Comparison of ENCODE assay signal across 20 cellular contexts in the genomic region with DNA sequence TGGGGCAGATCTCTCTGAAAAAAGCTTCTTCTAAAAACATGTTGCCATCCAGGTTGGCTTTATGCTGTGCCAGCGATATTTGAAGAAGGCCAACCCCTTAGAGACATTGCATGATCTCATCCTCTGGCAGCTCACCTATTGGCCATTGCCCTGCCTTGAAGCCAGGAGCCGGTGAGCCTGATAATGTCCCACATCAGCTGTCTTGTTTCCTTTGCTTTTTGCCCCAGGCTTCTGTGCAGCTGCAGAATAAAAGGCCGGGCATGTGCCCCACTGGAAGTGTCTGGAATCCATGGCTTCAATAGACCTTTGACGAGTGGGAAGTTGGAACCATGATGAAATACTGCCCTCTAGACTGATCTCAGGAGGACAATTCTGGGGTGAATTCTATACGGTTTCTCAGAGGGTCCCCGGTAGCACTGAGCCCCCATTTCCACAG.
DNase-seq lines count a peak whose midpoint lies in the region; ATAC-seq and TF ChIP-seq lines count a peak whose summit lies in the region.
"Had no signal": no experiment of that assay in that cellular context is flagged by ENCODE, and none has a peak within 500 bp of the region (broad histone marks: within the 10 kb centered on the region; RNA-seq: fewer than 3 reads in every experiment).

No MANE protein-coding gene starts in this region.

- 0 out of 2 replicates have a peak, but pooled peaks have one; percentile 14 for TF ChIP-seq CTCF in LNCaP clone FGC (IDR thresholded peaks at IDR 0.05; ENCODE audit: control insufficient read depth, extremely low read depth, insufficient read depth)

- H3K4me1 Mint-ChIP-seq in activated CD4-positive, alpha-beta T cell treated with anti-CD3 and anti-CD28 coated beads for 36 hours: no peaks in the 10 kb centered on the region
- no peaks in the 10 kb centered on the region for H3K4me1 Mint-ChIP-seq in activated T-cell treated with anti-CD3 and anti-CD28 coated beads, Interleukin-2, amount 50 U/mL, for 4 hours (ENCODE audit: low read depth)
- H3K4me1 Mint-ChIP-seq: activated naive CD4-positive, alpha-beta T cell treated with anti-CD3 and anti-CD28 coated beads, Interleukin-2, amount 10 ng/mL, durations not matched to agents 7 days and 5 days had no signal

- H3K27ac ChIP-seq in cingulate gyrus (ENCODE audit: low read depth, low read length): peak overlapping the region; percentile 67
- H3K27ac ChIP-seq: BLaER1, breast epithelium, parathyroid adenoma, testis, VCaP had no signal

- H3K4me3 Mint-ChIP-seq in activated CD4-positive, alpha-beta T cell treated with anti-CD3 and anti-CD28 coated beads for 36 hours: no peak overlapping the region
- H3K4me3 Mint-ChIP-seq in activated T-cell treated with anti-CD3 and anti-CD28 coated beads, Interleukin-2, amount 50 U/mL, for 4 hours: no peak overlapping the region
- H3K4me3 Mint-ChIP-seq: activated naive CD4-positive, alpha-beta T cell treated with anti-CD3 and anti-CD28 coated beads, Interleukin-2, amount 10 ng/mL, durations not matched to agents 7 days and 5 days; effector memory CD8-positive, alpha-beta T cell had no signal

- no peak overlapping the region for H3K27ac Mint-ChIP-seq in activated CD4-positive, alpha-beta T cell treated with anti-CD3 and anti-CD28 coated beads for 36 hours
- H3K27ac Mint-ChIP-seq: activated naive CD4-positive, alpha-beta T cell treated with anti-CD3 and anti-CD28 coated beads, Interleukin-2, amount 10 ng/mL, durations not matched to agents 7 days and 5 days; effector memory CD8-positive, alpha-beta T cell had no signal

- intact Hi-C loops in activated CD4-positive, alpha-beta T cell treated with anti-CD3 and anti-CD28 coated beads for 36 hours (cut with DNase I, micrococcal nuclease): no loop called here

- H3K9me3 Mint-ChIP-seq in activated CD4-positive, alpha-beta T cell treated with anti-CD3 and anti-CD28 coated beads for 36 hours (ENCODE audit: low read depth): no peaks in the 10 kb centered on the region
- no peaks in the 10 kb centered on the region for H3K9me3 Mint-ChIP-seq in activated T-cell treated with anti-CD3 and anti-CD28 coated beads, Interleukin-2, amount 50 U/mL, for 4 hours
- H3K9me3 Mint-ChIP-seq: activated naive CD4-positive, alpha-beta T cell treated with anti-CD3 and anti-CD28 coated beads, Interleukin-2, amount 10 ng/mL, durations not matched to agents 7 days and 5 days; effector memory CD8-positive, alpha-beta T cell had no signal

- CTCF ChIA-PET in activated CD4-positive, alpha-beta T cell treated with anti-CD3 and anti-CD28 coated beads for 36 hours (lab: Charles Lee): no interaction called here

- DNase-seq in C1 segment of cervical spinal cord (lab: John Stamatoyannopoulos, UW): peak in 11 of 14 donors; percentile 16 to 67 (median 54)
- no peak for DNase-seq in LNCaP clone FGC (ENCODE audit: low read depth)
- peak; percentile 5 for DNase-seq in kidney tubule cell (ENCODE audit: low spot score)
- DNase-seq in activated CD4-positive, alpha-beta T cell treated with anti-CD3 and anti-CD28 coated beads for 36 hours: no peak
- DNase-seq in SW480 (ENCODE audit: low spot score): no peak
- no peak for DNase-seq in activated T-cell treated with anti-CD3 and anti-CD28 coated beads, Interleukin-2, amount 50 U/mL, for 4 hours
- DNase-seq in retina: no peak
- DNase-seq: activated naive CD4-positive, alpha-beta T cell treated with anti-CD3 and anti-CD28 coated beads, Interleukin-2, amount 10 ng/mL, durations not matched to agents 7 days and 5 days; DND-41; effector memory CD8-positive, alpha-beta T cell; foreskin fibroblast; NK-92 treated with Interleukin-12 subunit alpha and Interleukin-12 subunit beta, amount 100 ng/mL, for 24 hours; stimulated activated CD4-positive, alpha-beta T cell treated with anti-CD3 and anti-CD28 coated beads, Interleukin-15, amount 100 ng/mL, for 24 hours; testis had no signal

- POLR2A ChIA-PET in activated CD4-positive, alpha-beta T cell treated with anti-CD3 and anti-CD28 coated beads for 36 hours (lab: Charles Lee): no interaction called here

- no peak for ATAC-seq in activated CD4-positive, alpha-beta T cell treated with anti-CD3 and anti-CD28 coated beads for 36 hours
- no peak for ATAC-seq in activated T-cell treated with anti-CD3 and anti-CD28 coated beads, Interleukin-2, amount 50 U/mL, for 4 hours
- ATAC-seq: effector memory CD8-positive, alpha-beta T cell; GM12878 had no signal

- H3K36me3 Mint-ChIP-seq in activated CD4-positive, alpha-beta T cell treated with anti-CD3 and anti-CD28 coated beads for 36 hours (ENCODE audit: low read depth): no peaks in the 10 kb centered on the region
- no peaks in the 10 kb centered on the region for H3K36me3 Mint-ChIP-seq in activated T-cell treated with anti-CD3 and anti-CD28 coated beads, Interleukin-2, amount 50 U/mL, for 4 hours (ENCODE audit: insufficient read depth)
- H3K36me3 Mint-ChIP-seq: activated naive CD4-positive, alpha-beta T cell treated with anti-CD3 and anti-CD28 coated beads, Interleukin-2, amount 10 ng/mL, durations not matched to agents 7 days and 5 days had no signal

- H3K27me3 Mint-ChIP-seq in activated CD4-positive, alpha-beta T cell treated with anti-CD3 and anti-CD28 coated beads for 36 hours: no peaks in the 10 kb centered on the region
- H3K27me3 Mint-ChIP-seq in activated T-cell treated with anti-CD3 and anti-CD28 coated beads, Interleukin-2, amount 50 U/mL, for 4 hours (ENCODE audit: low read depth): no peaks in the 10 kb centered on the region
- H3K27me3 Mint-ChIP-seq: activated naive CD4-positive, alpha-beta T cell treated with anti-CD3 and anti-CD28 coated beads, Interleukin-2, amount 10 ng/mL, durations not matched to agents 7 days and 5 days had no signal

- no peak overlapping the region for H3K4me3 ChIP-seq in LNCaP clone FGC (ENCODE audit: low read depth, low read length)
- H3K4me3 ChIP-seq: BLaER1, breast epithelium, GM12878, testis had no signal

Comparison
In these comparisons a context has a peak if more than half of its experiments do, and no peak if none do; other contexts are left out.
1. DNase-seq: peak in C1 segment of cervical spinal cord (11 of 14) and kidney tubule cell (single experiment); none in LNCaP clone FGC (single experiment), activated CD4-positive, alpha-beta T cell treated with anti-CD3 and anti-CD28 coated beads for 36 hours (single experiment), SW480 (single experiment), activated T-cell treated with anti-CD3 and anti-CD28 coated beads, Interleukin-2, amount 50 U/mL, for 4 hours (single experiment) and retina (single experiment).